31 cellular contexts compared by ENCODE assay signal in genomic region chr2:151688719-151689118, GRCh38.
"Had no signal": no experiment of that assay in that cellular context is flagged by ENCODE, and none has a peak within 500 bp of the region (broad histone marks: within the 10 kb centered on the region; RNA-seq: fewer than 3 reads in every experiment).

No MANE protein-coding gene starts in this region.

- DNase-seq: activated B cell treated with CpG ODN at 0.5 μM for 24 hours; activated CD4-positive, alpha-beta memory T cell treated with anti-CD3 and anti-CD28 coated beads for 36 hours; activated CD4-positive, alpha-beta T cell treated with anti-CD3 and anti-CD28 coated beads for 4 hours; activated CD4-positive, alpha-beta T cell treated with anti-CD3 and anti-CD28 coated beads, Interleukin-2, amount 10 ng/mL, durations not matched to agents 24 days and 14 days; activated CD4-positive, alpha-beta T cell treated with anti-CD3 and anti-CD28 coated beads, Interleukin-2, amount 50 U/mL, for 1 hour; activated CD4-positive, alpha-beta T cell treated with anti-CD3 and anti-CD28 coated beads, Interleukin-2, amount 50 U/mL, for 4 hours; activated CD4-positive, CD25-positive, alpha-beta regulatory T cell treated with anti-CD3 and anti-CD28 coated beads, Interleukin-2, amount 50 U/mL, for 72 hours; activated CD8-positive, alpha-beta memory T cell treated with anti-CD3 and anti-CD28 coated beads, Interleukin-2, amount 50 U/mL, for 4 hours; activated CD8-positive, alpha-beta T cell treated with anti-CD3 and anti-CD28 coated beads for 36 hours; activated effector memory CD4-positive, alpha-beta T cell treated with anti-CD3 and anti-CD28 coated beads, Interleukin-2, amount 50 U/mL, for 16 hours; activated gamma-delta T cell treated with Interleukin-2 at 50 U/mL for 16 hours; activated naive CD4-positive, alpha-beta T cell; activated naive CD4-positive, alpha-beta T cell treated with anti-CD3 and anti-CD28 coated beads for 36 hours; activated naive CD8-positive, alpha-beta T cell treated with anti-CD3 and anti-CD28 coated beads, Interleukin-2, amount 10 ng/mL, durations not matched to agents 7 days and 5 days; activated naive CD8-positive, alpha-beta T cell treated with anti-CD3 and anti-CD28 coated beads, Interleukin-2, amount 50 U/mL, for 24 hours; activated T-cell treated with anti-CD3 and anti-CD28 coated beads for 4 hours; activated T-cell treated with anti-CD3 and anti-CD28 coated beads, Interleukin-2, amount 50 U/mL, for 1 hour; activated T-cell treated with anti-CD3 and anti-CD28 coated beads, Interleukin-2, amount 50 U/mL, for 4 hours; activated T-cell treated with anti-CD3 and anti-CD28 coated beads, Interleukin-2, amount 50 U/mL, for 72 hours; amygdala; anterior cingulate cortex; caudate nucleus; cerebellar nuclear complex; T-helper 2 cell; T-helper 9 cell had no signal

- ATAC-seq: activated CD8-positive, alpha-beta T cell treated with anti-CD3 and anti-CD28 coated beads for 36 hours; activated naive CD8-positive, alpha-beta T cell treated with anti-CD3 and anti-CD28 coated beads, Interleukin-2, amount 50 U/mL, for 24 hours; activated T-cell treated with anti-CD3 and anti-CD28 coated beads, Interleukin-2, amount 50 U/mL, for 4 hours; activated T-cell treated with anti-CD3 and anti-CD28 coated beads, Interleukin-2, amount 50 U/mL, for 72 hours; activated T-helper 17 cell treated with anti-CD3 and anti-CD28 coated beads, Interleukin-2, amount 50 U/mL, for 72 hours had no signal

- H3K27me3 ChIP-seq: ascending aorta, cardiac muscle cell had no signal

- H3K4me1 ChIP-seq: ascending aorta had no signal

- FAIRE-seq: bronchial epithelial cell, TTC549 had no signal

- H3K27ac ChIP-seq: ascending aorta, cardiac muscle cell, VCaP had no signal

- H3K4me3 ChIP-seq: ascending aorta, cardiac muscle cell had no signal

- H3K36me3 ChIP-seq: ascending aorta, cardiac muscle cell had no signal

- H3K9me3 ChIP-seq: ascending aorta had no signal
